In genomic region chr4:73086095-73086869, GRCh38 we compare ENCODE assay signal across 13 cellular contexts. TPM values are rescaled to one million over a fixed set of nuclear protein-coding genes. Genes with fewer than 3 reads are reported as not detected.
A peak's percentile ranks its signal among the peaks of the same experiment; 100 is the strongest.
DNase-seq lines count a peak whose midpoint lies in the region; ATAC-seq, FAIRE-seq and TF ChIP-seq lines count a peak whose summit lies in the region.
"Had no signal": no experiment of that assay in that cellular context is flagged by ENCODE, and none has a peak within 500 bp of the region (broad histone marks: within the 10 kb centered on the region; RNA-seq: fewer than 3 reads in every experiment).

No MANE protein-coding gene starts in this region.

- peaks cover 17% of the 10 kb centered on the region in 2 donors for H3K4me1 ChIP-seq in thoracic aorta (ENCODE audit: control insufficient read depth in 1 of 2, low read depth in 2 of 2)

- H3K4me3 ChIP-seq in fibroblast of villous mesenchyme (ENCODE audit: low read depth, low read length): no peak overlapping the region
- H3K4me3 ChIP-seq in thoracic aorta: peak overlapping the region; percentile 43

- TF ChIP-seq CTCF in fibroblast of villous mesenchyme (IDR thresholded peaks at IDR 0.05; ENCODE audit: insufficient read depth, low read depth, low read length): no peak
- no peak for TF ChIP-seq CTCF in thoracic aorta (IDR thresholded peaks at IDR 0.05)

- H3K27me3 ChIP-seq in thoracic aorta (replicated peaks; ENCODE audit: insufficient read depth): no peaks in the 10 kb centered on the region

- H3K4me1 Mint-ChIP-seq in activated naive CD4-positive, alpha-beta T cell treated with anti-CD3 and anti-CD28 coated beads for 36 hours (ENCODE audit: low read depth): peaks cover 17% of the 10 kb centered on the region

- no peak for DNase-seq in activated naive CD4-positive, alpha-beta T cell treated with anti-CD3 and anti-CD28 coated beads for 36 hours
- no peak for DNase-seq in activated naive CD4-positive, alpha-beta T cell (lab: John Stamatoyannopoulos, UW)
- DNase-seq in OCI-M1 (lab: John Stamatoyannopoulos, UW) (peak; percentile 58), fibroblast of villous mesenchyme (ENCODE audit: low read depth) (peak; percentile 9), thoracic aorta (ENCODE audit: low spot score) (no peak), urothelium cell line (ENCODE audit: low spot score) (no peak), NCI-H1105 treated with DMSO at 0.1 percent for 48 hours (lab: John Stamatoyannopoulos, UW) (no peak)
- DNase-seq: activated effector memory CD4-positive, alpha-beta T cell treated with anti-CD3 and anti-CD28 coated beads, Interleukin-2, amount 50 U/mL, for 16 hours; GF-D8; Right ventricle myocardium superior had no signal

- H3K36me3 ChIP-seq in thoracic aorta: peaks cover 13% of the 10 kb centered on the region

- FAIRE-seq in urothelium cell line (lab: Jason Lieb, UNC): no peak

- H3K27me3 Mint-ChIP-seq in activated naive CD4-positive, alpha-beta T cell treated with anti-CD3 and anti-CD28 coated beads for 36 hours (ENCODE audit: low read depth): no peaks in the 10 kb centered on the region

- CTCF ChIA-PET in activated naive CD4-positive, alpha-beta T cell treated with anti-CD3 and anti-CD28 coated beads for 36 hours (lab: Charles Lee): interaction anchor here (1.0 kb wide), 2 partner anchors 16 to 171 kb away, joined by 3 read pairs; no protein-coding TSS in a partner anchor

- ATAC-seq in thoracic aorta (ENCODE audit: insufficient number of reproducible peaks, low FRiP score, low read depth): no peak
- ATAC-seq in HG02623 (IDR thresholded peaks at IDR 0.05; ENCODE audit: unreplicated experiment): no peak

- intact Hi-C loops in activated naive CD4-positive, alpha-beta T cell treated with anti-CD3 and anti-CD28 coated beads for 36 hours (cut with micrococcal nuclease): loop anchor here (1.0 kb wide), 2 partner anchors 17 to 171 kb away; partner anchors contain the start of gene COX18

- no peak overlapping the region for H3K27ac ChIP-seq in thoracic aorta
- H3K27ac ChIP-seq: HL-60, VCaP had no signal

- peak overlapping the region; percentile 36 for H3K4me3 Mint-ChIP-seq in activated naive CD4-positive, alpha-beta T cell treated with anti-CD3 and anti-CD28 coated beads for 36 hours

- H3K27ac Mint-ChIP-seq in activated naive CD4-positive, alpha-beta T cell treated with anti-CD3 and anti-CD28 coated beads for 36 hours: no peak overlapping the region

- no peaks in the 10 kb centered on the region for H3K9me3 ChIP-seq in thoracic aorta

- H3K9me3 Mint-ChIP-seq in activated naive CD4-positive, alpha-beta T cell treated with anti-CD3 and anti-CD28 coated beads for 36 hours: no peaks in the 10 kb centered on the region

- peaks cover 32% of the 10 kb centered on the region for H3K36me3 Mint-ChIP-seq in activated naive CD4-positive, alpha-beta T cell treated with anti-CD3 and anti-CD28 coated beads for 36 hours (ENCODE audit: low read depth)

RNA-seq across cellular contexts. Expression of gene COX18, which starts 16.8 kb away (rescaled TPM):
- 10 to 100 TPM; 20.9 to 21.1 TPM for total RNA-seq in activated naive CD4-positive, alpha-beta T cell treated with anti-CD3 and anti-CD28 coated beads for 36 hours
- total RNA-seq in fibroblast of villous mesenchyme (31.6 and 36.3 TPM in 2 replicates), thoracic aorta (10 to 100 TPM; 10.9 to 16.5 TPM)

Comparison
In these comparisons a context has a peak if more than half of its experiments do, and no peak if none do; other contexts are left out.
1. DNase-seq: peak in OCI-M1 (single experiment) and fibroblast of villous mesenchyme (single experiment); none in activated naive CD4-positive, alpha-beta T cell treated with anti-CD3 and anti-CD28 coated beads for 36 hours (single experiment), activated naive CD4-positive, alpha-beta T cell (0 of 4), thoracic aorta (single experiment), urothelium cell line (single experiment) and NCI-H1105 treated with DMSO at 0.1 percent for 48 hours (single experiment).